8 cellular contexts compared by ENCODE assay signal in genomic region chr14:77139540-77140342, GRCh38. TPM values are rescaled to one million over a fixed set of nuclear protein-coding genes. Genes with fewer than 3 reads are reported as not detected.
DNase-seq lines count a peak whose midpoint lies in the region; ATAC-seq and TF ChIP-seq lines count a peak whose summit lies in the region.

No MANE protein-coding gene starts in this region.

- H3K27me3 ChIP-seq in HUES64 (ENCODE audit: insufficient read depth, low read length) (peaks cover 50% of the 10 kb centered on the region), SU-DHL-6 (ENCODE audit: low read length) (no peaks in the 10 kb centered on the region), transverse colon (peaks cover 98% of the 10 kb centered on the region)

- no peaks in the 10 kb centered on the region for H3K79me2 ChIP-seq in SU-DHL-6 (ENCODE audit: insufficient read depth, low read length)

- 5% methylated on average over 47 of the region's 51 CpGs for WGBS in HUES64
- WGBS in transverse colon (ENCODE audit: low coverage in 1 of 2), 2 donors, result 2% methylated on average over 35 of the region's 51 CpGs; no CpG with 5 or more reads in 1 of the 2 donors

- H4K20me1 ChIP-seq in SU-DHL-6 (ENCODE audit: low read depth, low read length), result no peaks in the 10 kb centered on the region

- peak overlapping the region; percentile 55 for H3K4me3 ChIP-seq in HUES64 (ENCODE audit: low read length)
- H3K4me3 ChIP-seq in SU-DHL-6 (ENCODE audit: insufficient read depth, low read length, poor library complexity, severe bottlenecking), result no peak overlapping the region
- H3K4me3 ChIP-seq in cardiac fibroblast (replicated peaks in 1 of 2; ENCODE audit: low read depth in 2 of 2, low read length in 2 of 2), result no peak overlapping the region
- H3K4me3 ChIP-seq in transverse colon, result peak overlapping the region in 1 of 4 donors; percentile 14

- peak overlapping the region; percentile 69 for H3K4me3 Mint-ChIP-seq in memory B cell

- H3K27ac ChIP-seq in HUES64 (ENCODE audit: low read depth, low read length), result no peak overlapping the region
- no peak overlapping the region for H3K27ac ChIP-seq in SU-DHL-6 (ENCODE audit: low read depth, low read length)
- no peak overlapping the region for H3K27ac ChIP-seq in transverse colon

- H3K9me2 ChIP-seq in SU-DHL-6 (replicated peaks; ENCODE audit: insufficient read depth, low read length), result no peaks in the 10 kb centered on the region

- no peak for TF ChIP-seq POLR2A in transverse colon (IDR thresholded peaks at IDR 0.05)

- no peaks in the 10 kb centered on the region for H3F3A ChIP-seq in SU-DHL-6 (ENCODE audit: insufficient read depth)

- H2AFZ ChIP-seq in SU-DHL-6 (ENCODE audit: low read depth, low read length, severe bottlenecking), result no peak overlapping the region

- no peaks in the 10 kb centered on the region for H3K9me3 Mint-ChIP-seq in memory B cell

- no peak overlapping the region for H3K9ac ChIP-seq in HUES64 (ENCODE audit: low read depth, low read length)
- H3K9ac ChIP-seq in SU-DHL-6 (ENCODE audit: low read length), result no peak overlapping the region

- intact Hi-C loops in transverse colon (cut with DNase I; ENCODE audit: low total_unique reads), result no loop called here

- peaks cover 13% of the 10 kb centered on the region; the same call in 1 of the 2 replicates for H3K36me3 ChIP-seq in HUES64 (ENCODE audit: insufficient read depth, low read length)
- H3K36me3 ChIP-seq in SU-DHL-6 (ENCODE audit: low read length), result no peaks in the 10 kb centered on the region
- H3K36me3 ChIP-seq in transverse colon, result no peaks in the 10 kb centered on the region

- H3K36me3 Mint-ChIP-seq in memory B cell, result no peaks in the 10 kb centered on the region

- DNase-seq in DMS53 (lab: John Stamatoyannopoulos, UW) (peak; percentile 73), cardiac fibroblast (ENCODE audit: low read depth in 2 of 2) (peak in 1 of 2 donors; percentile 27), memory B cell (ENCODE audit: low spot score in 2 of 2) (peak in 1 of 2 donors; percentile 55), transverse colon (peak; percentile 22), SW 1271 (lab: John Stamatoyannopoulos, UW) (no peak)

- H3K27me3 Mint-ChIP-seq in memory B cell, result peaks cover 37% of the 10 kb centered on the region

- H3K9me3 ChIP-seq in HUES64 (ENCODE audit: insufficient read depth, low read depth, low read length), result no peaks in the 10 kb centered on the region
- H3K9me3 ChIP-seq in SU-DHL-6 (ENCODE audit: insufficient read depth, low read length), result no peaks in the 10 kb centered on the region
- H3K9me3 ChIP-seq in transverse colon, result no peaks in the 10 kb centered on the region

- ATAC-seq in memory B cell (ENCODE audit: low read depth) (peak; percentile 76), GM18502 (IDR thresholded peaks at IDR 0.05; ENCODE audit: poor library complexity, unreplicated experiment) (no peak)

- H3K27ac Mint-ChIP-seq in memory B cell, result no peak overlapping the region

- in situ Hi-C loops in transverse colon (cut with MboI; ENCODE audit: low pct_ligation_motif_present in 1 of 4, low pct_unique_long_range_greater_than_20kb in 1 of 4, low sequenced_read_pairs in 3 of 4), result loop anchor here in 2 of 4 donors (10.0 to 25.0 kb wide), 2 partner anchors 173 to 175 kb away; partner anchors contain the start of genes GSTZ1 (in 1 of the 2) and POMT2 (in 1 of the 2)

- H3K4me1 ChIP-seq in HUES64 (ENCODE audit: insufficient read depth, low read length) (peaks cover 29% of the 10 kb centered on the region), transverse colon (peaks cover 0 to 26% (median 20%) of the 10 kb centered on the region in 4 donors)

- peaks cover 20% of the 10 kb centered on the region for H3K4me1 Mint-ChIP-seq in memory B cell

- H3K4me2 ChIP-seq in SU-DHL-6 (ENCODE audit: low read depth, low read length, poor library complexity, severe bottlenecking), result no peak overlapping the region

- TF ChIP-seq EP300 in transverse colon (IDR thresholded peaks at IDR 0.05; ENCODE audit: low read depth), result no peak

- TF ChIP-seq CTCF in SU-DHL-6 (IDR thresholded peaks at IDR 0.05; ENCODE audit: insufficient read depth, low read length, poor library complexity, severe bottlenecking) (peak; percentile 43), cardiac fibroblast (IDR thresholded peaks at IDR 0.05; ENCODE audit: low read depth, low read length) (peak; percentile 55), transverse colon (IDR thresholded peaks at IDR 0.05) (peak; percentile 27 to 49 (median 35))

RNA-seq across cellular contexts. Expression of gene ZDHHC22, which starts 1.9 kb away (rescaled TPM):
- polyA plus RNA-seq in HUES64 (2013, experiment 1 of 2), result 19.1 TPM
- polyA plus RNA-seq in HUES64 (2013, experiment 2 of 2), result 16.3 TPM
- under 1 TPM in 1 of 4 donors, not detected in 3; 0.14 TPM for total RNA-seq in transverse colon

RNA-seq across cellular contexts. Expression of gene CIPC, which starts 41.7 kb away (rescaled TPM):
- 17.7 TPM for polyA plus RNA-seq in HUES64 (2013, experiment 1 of 2)
- polyA plus RNA-seq in HUES64 (2013, experiment 2 of 2), result 16.9 TPM
- 10 to 100 TPM; 30.8 to 97.1 (median 67.8) TPM for total RNA-seq in transverse colon

RNA-seq across cellular contexts. Expression of gene TMEM63C, which starts 41.9 kb away (rescaled TPM):
- polyA plus RNA-seq in HUES64 (2013, experiment 1 of 2), result 1.6 TPM
- 2.4 TPM for polyA plus RNA-seq in HUES64 (2013, experiment 2 of 2)
- 10 to 100 TPM; 20.1 to 60.2 (median 33.9) TPM for total RNA-seq in transverse colon

Comparison
In these comparisons a context has a peak if more than half of its experiments do, and no peak if none do; other contexts are left out.
1. DNase-seq: peak in DMS53 (single experiment) and transverse colon (single experiment); none in SW 1271 (0 of 2).
2. Peak in every context shown above with its lines, with median percentiles within 50 percentile points of each other: CTCF ChIP-seq.